10 cellular contexts compared by ENCODE assay signal in the genomic region with DNA sequence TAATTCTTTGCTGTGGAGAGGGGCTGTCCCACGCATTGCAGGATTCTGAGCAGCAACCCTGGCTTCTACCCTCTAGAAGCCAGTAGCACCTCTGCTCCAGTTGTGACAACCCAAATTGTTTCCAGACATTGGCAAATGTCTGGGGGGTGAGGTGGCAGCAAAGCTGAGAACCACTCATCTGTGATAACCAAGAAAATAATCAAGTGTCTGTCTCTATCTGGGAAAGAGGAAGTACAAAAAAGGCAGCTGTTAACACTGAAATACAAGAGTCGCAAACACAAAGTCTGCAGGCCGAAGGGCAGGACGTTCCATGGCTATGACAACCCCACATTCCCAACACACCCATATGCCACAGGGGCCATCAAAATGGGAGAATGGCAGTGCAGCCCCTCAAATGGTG. TPM values are rescaled to one million over a fixed set of nuclear protein-coding genes. Genes with fewer than 3 reads are reported as not detected.
DNase-seq lines count a peak whose midpoint lies in the region; ATAC-seq, FAIRE-seq and TF ChIP-seq lines count a peak whose summit lies in the region.
"Had no signal": no experiment of that assay in that cellular context is flagged by ENCODE, and none has a peak within 500 bp of the region (broad histone marks: within the 10 kb centered on the region; RNA-seq: fewer than 3 reads in every experiment).

No MANE protein-coding gene starts in this region.

- H3K36me3 ChIP-seq in BLaER1 (peaks cover 35% of the 10 kb centered on the region), GM23338 (ENCODE audit: insufficient read depth) (peaks cover 24% of the 10 kb centered on the region), kidney (ENCODE audit: control insufficient read depth in 1 of 2, insufficient read depth in 2 of 2, low read length in 2 of 2) (peaks cover 0 to 4% of the 10 kb centered on the region in 2 donors)

- H3K27me3 Mint-ChIP-seq in dendritic cell treated with granulocyte-macrophage colony-stimulating factor and Interleukin-4, amounts not matched to agents 40 ng/mL and 50 ng/mL, for 4 days, result no peaks in the 10 kb centered on the region
- H3K27me3 Mint-ChIP-seq in GM23338 (ENCODE audit: insufficient read depth, low read depth, poor library complexity), result no peaks in the 10 kb centered on the region
- H3K27me3 Mint-ChIP-seq in immature natural killer cell (ENCODE audit: low read depth in 3 of 3), result peaks cover 0 to 2% (median 0%) of the 10 kb centered on the region in 3 donors

- no peaks in the 10 kb centered on the region for H4K20me1 ChIP-seq in BLaER1
- H4K20me1 ChIP-seq in GM23338 (replicated peaks; ENCODE audit: insufficient read depth), result no peaks in the 10 kb centered on the region

- H3K4me2 ChIP-seq in BLaER1 (peak overlapping the region; percentile 70), GM23338 (no peak overlapping the region)

- ATAC-seq in GM18909 (IDR thresholded peaks at IDR 0.05; ENCODE audit: poor library complexity, unreplicated experiment) (peak; percentile 44), HG03558 (IDR thresholded peaks at IDR 0.05; ENCODE audit: extremely low read depth, unreplicated experiment) (peak; percentile 33), GM23338 (no peak)

- no peaks in the 10 kb centered on the region for H3K36me3 Mint-ChIP-seq in dendritic cell treated with granulocyte-macrophage colony-stimulating factor and Interleukin-4, amounts not matched to agents 40 ng/mL and 50 ng/mL, for 4 days (ENCODE audit: low read depth)
- H3K36me3 Mint-ChIP-seq in GM23338 (ENCODE audit: low read depth) (peaks cover 39% of the 10 kb centered on the region), immature natural killer cell (no peaks in the 10 kb centered on the region)

- no peaks in the 10 kb centered on the region for H3K9me2 ChIP-seq in GM23338 (ENCODE audit: insufficient read depth)

- H3K9me3 ChIP-seq in BLaER1 (no peaks in the 10 kb centered on the region), kidney (ENCODE audit: control insufficient read depth in 1 of 2, low read length in 2 of 2) (no peaks in the 10 kb centered on the region)

- no peak overlapping the region for H3K4me3 Mint-ChIP-seq in dendritic cell treated with granulocyte-macrophage colony-stimulating factor and Interleukin-4, amounts not matched to agents 40 ng/mL and 50 ng/mL, for 4 days
- no peak overlapping the region for H3K4me3 Mint-ChIP-seq in GM23338
- H3K4me3 Mint-ChIP-seq in immature natural killer cell, result no peak overlapping the region

- H3K27ac Mint-ChIP-seq in dendritic cell treated with granulocyte-macrophage colony-stimulating factor and Interleukin-4, amounts not matched to agents 40 ng/mL and 50 ng/mL, for 4 days, result peak overlapping the region; percentile 71
- H3K27ac Mint-ChIP-seq in GM23338, result no peak overlapping the region
- no peak overlapping the region for H3K27ac Mint-ChIP-seq in immature natural killer cell

- H3K9ac ChIP-seq in BLaER1 (no peak overlapping the region; the same call in 1 of the 2 replicates), kidney (ENCODE audit: low read length in 2 of 2) (no peak overlapping the region)

- H3F3A ChIP-seq in GM23338 (replicated peaks; ENCODE audit: low read depth), result no peaks in the 10 kb centered on the region

- no peak overlapping the region for H3K4me3 ChIP-seq in BLaER1
- H3K4me3 ChIP-seq in GM23338, result no peak overlapping the region
- no peak overlapping the region for H3K4me3 ChIP-seq in kidney (ENCODE audit: low read length in 2 of 2)

- DNase-seq in GM23338 (ENCODE audit: low spot score) (no peak), DMS153 (lab: John Stamatoyannopoulos, UW) (no peak), immature natural killer cell (no peak), kidney (no peak)
- DNase-seq: activated CD4-positive, alpha-beta T cell treated with anti-CD3 and anti-CD28 coated beads, Interleukin-2, amount 50 U/mL, for 48 hours; NCI-H510A treated with DMSO at 0.1 percent for 48 hours had no signal

- intact Hi-C loops in dendritic cell treated with granulocyte-macrophage colony-stimulating factor and Interleukin-4, amounts not matched to agents 40 ng/mL and 50 ng/mL, for 4 days (cut with micrococcal nuclease), result loop anchor here (5.0 kb wide), 1 partner anchor 51 kb away; no protein-coding TSS in a partner anchor
- intact Hi-C loops in kidney (cut with DNase I), result no loop called here

- H3K79me2 ChIP-seq in GM23338 (replicated peaks; ENCODE audit: insufficient read depth), result no peaks in the 10 kb centered on the region

- peak overlapping the region; percentile 85 for H3K27ac ChIP-seq in BLaER1
- no peak overlapping the region for H3K27ac ChIP-seq in GM23338 (ENCODE audit: low read depth)
- no peak overlapping the region for H3K27ac ChIP-seq in kidney (ENCODE audit: low read depth in 2 of 2, low read length in 2 of 2)

- FAIRE-seq in kidney (lab: Jason Lieb, UNC), result no peak

- no peak overlapping the region for H2AFZ ChIP-seq in GM23338

- H3K4me1 ChIP-seq in BLaER1, result peaks cover 85% of the 10 kb centered on the region
- H3K4me1 ChIP-seq in GM23338 (ENCODE audit: insufficient read depth), result no peaks in the 10 kb centered on the region
- H3K4me1 ChIP-seq in kidney (ENCODE audit: control insufficient read depth in 1 of 2, insufficient read depth in 1 of 2, low read depth in 1 of 2, low read length in 2 of 2), result no peaks in the 10 kb centered on the region

- H3K4me1 Mint-ChIP-seq in dendritic cell treated with granulocyte-macrophage colony-stimulating factor and Interleukin-4, amounts not matched to agents 40 ng/mL and 50 ng/mL, for 4 days (ENCODE audit: low read depth), result peaks cover 37% of the 10 kb centered on the region
- H3K4me1 Mint-ChIP-seq in GM23338, result no peaks in the 10 kb centered on the region
- peaks cover 0 to 2% of the 10 kb centered on the region in 2 donors for H3K4me1 Mint-ChIP-seq in immature natural killer cell

- no peaks in the 10 kb centered on the region for H3K27me3 ChIP-seq in BLaER1
- H3K27me3 ChIP-seq in GM23338 (ENCODE audit: insufficient read depth), result no peaks in the 10 kb centered on the region

- H3K9me3 Mint-ChIP-seq in dendritic cell treated with granulocyte-macrophage colony-stimulating factor and Interleukin-4, amounts not matched to agents 40 ng/mL and 50 ng/mL, for 4 days, result no peaks in the 10 kb centered on the region
- H3K9me3 Mint-ChIP-seq in GM23338 (no peaks in the 10 kb centered on the region), immature natural killer cell (no peaks in the 10 kb centered on the region)

- TF ChIP-seq CTCF in GM23338 (conservative IDR thresholded peaks at IDR 0.05; ENCODE audit: low read depth in 2 of 2) (no peak), kidney (IDR thresholded peaks at IDR 0.05; ENCODE audit: borderline replicate concordance, extremely low read depth, insufficient read depth) (no peak)

TF ChIP-seq in GM23338, 12 proteins besides CTCF, POLR2A, EP300 and RAD21:
- no peak for TF ChIP-seq POLR2AphosphoS5 (IDR thresholded peaks at IDR 0.05; ENCODE audit: low read depth)
- TF ChIP-seq JUNB (IDR thresholded peaks at IDR 0.05; ENCODE audit: unreplicated experiment), result no peak
TF ChIP-seq in GM23338: peak in this region for 0.

RNA-seq across cellular contexts. Expression of gene GNB5, which starts 42.2 kb away (rescaled TPM):
- 40.8 and 68.3 TPM in 2 replicates for total RNA-seq in GM23338 (2014; rRNA removed; shearing (Covaris generic))
- polyA plus RNA-seq in GM23338 (2016; fragmentation: Nextera tagmentation; extraction: Ambion mirVana), result 20.1 and 23.0 TPM in 2 replicates
- 10 to 100 TPM; 19.0 to 23.6 (median 22.3) TPM for polyA plus RNA-seq in immature natural killer cell
- total RNA-seq in kidney, result 43.6 TPM
- polyA plus RNA-seq in kidney (ENCODE audit: insufficient read depth, low read depth, low replicate concordance), result 28.3 TPM
